ENCODE assay signal across 18 cellular contexts in the genomic region with DNA sequence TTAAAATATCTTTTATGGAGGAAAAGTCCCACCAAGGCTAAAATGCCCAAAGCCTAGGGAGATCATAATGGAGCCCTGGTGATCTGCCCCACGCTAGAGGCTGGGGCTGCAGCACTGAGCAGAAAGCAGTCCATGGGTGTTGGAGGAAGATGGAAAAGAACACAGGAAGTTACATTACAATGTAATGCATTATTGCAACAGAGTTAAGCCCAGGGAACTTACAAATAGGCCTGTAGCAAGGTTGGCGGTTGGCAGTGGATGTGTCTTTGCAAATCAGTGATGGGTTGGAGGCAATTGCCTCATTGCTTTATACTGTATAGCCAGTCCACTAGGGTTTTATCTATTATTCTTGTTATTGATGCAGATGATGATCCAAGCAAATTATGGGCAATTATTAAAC.
"Had no signal": no experiment of that assay in that cellular context is flagged by ENCODE, and none has a peak within 500 bp of the region (broad histone marks: within the 10 kb centered on the region; RNA-seq: fewer than 3 reads in every experiment).

No MANE protein-coding gene starts in this region.

- H3K27me3 Mint-ChIP-seq: activated naive CD4-positive, alpha-beta T cell treated with anti-CD3 and anti-CD28 coated beads, Interleukin-2, amount 10 ng/mL, durations not matched to agents 7 days and 5 days; central memory CD8-positive, alpha-beta T cell; stimulated activated naive CD8-positive, alpha-beta T cell treated with anti-CD3 and anti-CD28 coated beads, Interleukin-15, amount 100 ng/mL, for 72 hours had no signal

- H3K9me3 Mint-ChIP-seq: activated naive CD4-positive, alpha-beta T cell treated with anti-CD3 and anti-CD28 coated beads, Interleukin-2, amount 10 ng/mL, durations not matched to agents 7 days and 5 days; activated T-helper 2 cell treated with anti-CD3 and anti-CD28 coated beads, Interferon-gamma antibody, Interleukin-2, Interleukin-4, amounts not matched to agents 10 μg/mL and 5 μg/mL and 100 μg/mL, durations not matched to agents 14 hours and 24 hours and 36 hours; T-helper 1 cell treated with Interleukin-12 subunit alpha and Interleukin-12 subunit beta and Interleukin-4 antibody, amounts not matched to agents 30 μg/mL and 1 μg/mL, for 36 hours had no signal

- H3K4me1 Mint-ChIP-seq: activated naive CD4-positive, alpha-beta T cell treated with anti-CD3 and anti-CD28 coated beads, Interleukin-2, amount 10 ng/mL, durations not matched to agents 7 days and 5 days; central memory CD8-positive, alpha-beta T cell; nephron; stimulated activated naive CD8-positive, alpha-beta T cell treated with anti-CD3 and anti-CD28 coated beads, Interleukin-15, amount 100 ng/mL, for 72 hours had no signal

- H3K36me3 Mint-ChIP-seq: activated naive CD4-positive, alpha-beta T cell treated with anti-CD3 and anti-CD28 coated beads, Interleukin-2, amount 10 ng/mL, durations not matched to agents 7 days and 5 days had no signal

- DNase-seq: activated CD4-positive, alpha-beta T cell treated with anti-CD3 and anti-CD28 coated beads for 48 hours; activated CD8-positive, alpha-beta memory T cell treated with anti-CD3 and anti-CD28 coated beads for 24 hours; activated naive CD4-positive, alpha-beta T cell treated with anti-CD3 and anti-CD28 coated beads, Interleukin-2, amount 10 ng/mL, durations not matched to agents 7 days and 5 days; adrenal gland; dermis blood vessel endothelial cell; endodermal cell; heart right ventricle; islet precursor cell; psoas muscle; stimulated activated CD4-positive, alpha-beta T cell treated with anti-CD3 and anti-CD28 coated beads, Interleukin-4, amount 100 ng/mL, for 24 hours; stimulated activated naive CD8-positive, alpha-beta T cell treated with anti-CD3 and anti-CD28 coated beads, Interleukin-15, amount 100 ng/mL, for 72 hours; uterus had no signal

- H3K4me3 Mint-ChIP-seq: activated naive CD4-positive, alpha-beta T cell treated with anti-CD3 and anti-CD28 coated beads, Interleukin-2, amount 10 ng/mL, durations not matched to agents 7 days and 5 days; central memory CD8-positive, alpha-beta T cell; endodermal cell; nephron; stimulated activated naive CD8-positive, alpha-beta T cell treated with anti-CD3 and anti-CD28 coated beads, Interleukin-15, amount 100 ng/mL, for 72 hours; T-helper 1 cell treated with Interleukin-12 subunit alpha and Interleukin-12 subunit beta and Interleukin-4 antibody, amounts not matched to agents 30 μg/mL and 1 μg/mL, for 36 hours; WTC11 had no signal

- ATAC-seq: heart right ventricle; left lobe of liver; psoas muscle; stimulated activated naive CD8-positive, alpha-beta T cell treated with anti-CD3 and anti-CD28 coated beads, Interleukin-15, amount 100 ng/mL, for 72 hours; WTC11 had no signal

- H3K27ac Mint-ChIP-seq: activated naive CD4-positive, alpha-beta T cell treated with anti-CD3 and anti-CD28 coated beads, Interleukin-2, amount 10 ng/mL, durations not matched to agents 7 days and 5 days; activated T-helper 2 cell treated with anti-CD3 and anti-CD28 coated beads, Interferon-gamma antibody, Interleukin-2, Interleukin-4, amounts not matched to agents 10 μg/mL and 5 μg/mL and 100 μg/mL, durations not matched to agents 14 hours and 24 hours and 36 hours; endodermal cell; nephron; stimulated activated naive CD8-positive, alpha-beta T cell treated with anti-CD3 and anti-CD28 coated beads, Interleukin-15, amount 100 ng/mL, for 72 hours; T-helper 1 cell treated with Interleukin-12 subunit alpha and Interleukin-12 subunit beta and Interleukin-4 antibody, amounts not matched to agents 30 μg/mL and 1 μg/mL, for 36 hours; WTC11 had no signal
